Comparison of ENCODE assay signal across 8 cellular contexts in genomic region chr2:20448246-20449046, GRCh38. TPM values are rescaled to one million over a fixed set of nuclear protein-coding genes. Genes with fewer than 3 reads are reported as not detected.
A peak's percentile ranks its signal among the peaks of the same experiment; 100 is the strongest.
DNase-seq lines count a peak whose midpoint lies in the region; ATAC-seq and TF ChIP-seq lines count a peak whose summit lies in the region.

No MANE protein-coding gene starts in this region.

- peak overlapping the region; percentile 96 for H3K4me2 ChIP-seq in MM.1S (ENCODE audit: low read depth, low read length)

- H3K27ac ChIP-seq in MM.1S (ENCODE audit: low read length) = no peak overlapping the region
- H3K27ac ChIP-seq in duodenal mucosa (ENCODE audit: low read depth, low read length) = peak overlapping the region; percentile 97
- H3K27ac ChIP-seq in mucosa of rectum (ENCODE audit: low read depth in 2 of 2, low read length in 2 of 2) = peak overlapping the region; percentile 96 to 98

- TF ChIP-seq CTCF in CD14-positive monocyte (IDR thresholded peaks at IDR 0.05) = no peak
- TF ChIP-seq CTCF in MM.1S (IDR thresholded peaks at IDR 0.05; ENCODE audit: low read length) = no peak

- no peak overlapping the region for H2AFZ ChIP-seq in MM.1S (ENCODE audit: low read length)

- H3K9me2 ChIP-seq in MM.1S (replicated peaks; ENCODE audit: insufficient read depth, low read length) = no peaks in the 10 kb centered on the region

- H3K4me3 ChIP-seq in MM.1S (ENCODE audit: low read length) = peak overlapping the region; percentile 95
- H3K4me3 ChIP-seq in duodenal mucosa (ENCODE audit: low read depth in 1 of 2, low read length in 2 of 2) = peak overlapping the region; percentile 81 to 90
- H3K4me3 ChIP-seq in mucosa of rectum (ENCODE audit: low read length in 2 of 2) = peak overlapping the region; percentile 91 to 98

- H3K9me3 Mint-ChIP-seq in CD14-positive monocyte = peaks cover 0 to 8% (median 3%) of the 10 kb centered on the region in 7 donors

- no peaks in the 10 kb centered on the region for H4K20me1 ChIP-seq in MM.1S (ENCODE audit: insufficient read depth, low read length)

- DNase-seq in CD14-positive monocyte (ENCODE audit: low spot score) (no peak), MM.1S (no peak), NCI-H187 (lab: John Stamatoyannopoulos, UW) (no peak)

- peaks cover 31% of the 10 kb centered on the region for H3K4me1 Mint-ChIP-seq in CD14-positive monocyte

- peaks cover 19 to 42% (median 36%) of the 10 kb centered on the region in 3 donors for H3K27me3 Mint-ChIP-seq in CD14-positive monocyte (ENCODE audit: low read depth in 3 of 3)

- intact Hi-C loops in CD14-positive monocyte (cut with micrococcal nuclease) = loop anchor here (5.0 to 10.0 kb wide), 2 partner anchors 36 to 94 kb away; partner anchors contain the start of gene PUM2 (in 1 of the 2)

- H3K9ac ChIP-seq in MM.1S (ENCODE audit: low read length) = peak overlapping the region; percentile 98; the same call in 1 of the 2 replicates
- H3K9ac ChIP-seq in duodenal mucosa (ENCODE audit: low read depth in 1 of 2, low read length in 2 of 2) = peak overlapping the region; percentile 89 to 93
- peak overlapping the region; percentile 96 to 100 for H3K9ac ChIP-seq in mucosa of rectum (ENCODE audit: low read depth in 1 of 2, low read length in 2 of 2)

- H3K9me3 ChIP-seq in MM.1S (replicated peaks; ENCODE audit: insufficient read depth, low read length) = no peaks in the 10 kb centered on the region
- no peaks in the 10 kb centered on the region for H3K9me3 ChIP-seq in duodenal mucosa (ENCODE audit: control insufficient read depth in 1 of 2, low read length in 2 of 2)
- no peaks in the 10 kb centered on the region for H3K9me3 ChIP-seq in mucosa of rectum (ENCODE audit: control insufficient read depth in 2 of 2, low read length in 2 of 2)

- H3K4me1 ChIP-seq in MM.1S (ENCODE audit: low read length) (peaks cover 25% of the 10 kb centered on the region), duodenal mucosa (ENCODE audit: control insufficient read depth in 1 of 2, insufficient read depth in 2 of 2, low read length in 2 of 2) (peaks cover 22 to 28% of the 10 kb centered on the region in 2 donors), mucosa of rectum (ENCODE audit: control insufficient read depth in 2 of 2, insufficient read depth in 2 of 2, low read length in 2 of 2) (peaks cover 16 to 22% of the 10 kb centered on the region in 2 donors)

- ATAC-seq in GM18520 (IDR thresholded peaks at IDR 0.05; ENCODE audit: unreplicated experiment) (no peak), GM21825 (IDR thresholded peaks at IDR 0.05; ENCODE audit: unreplicated experiment) (no peak), HG03159 (IDR thresholded peaks at IDR 0.05; ENCODE audit: unreplicated experiment) (no peak)

- H3K27me3 ChIP-seq in MM.1S (replicated peaks; ENCODE audit: insufficient read depth, low read length) = no peaks in the 10 kb centered on the region
- H3K27me3 ChIP-seq in duodenal mucosa (ENCODE audit: control insufficient read depth in 1 of 2, insufficient read depth in 2 of 2, low read length in 2 of 2) = peaks cover 0 to 11% of the 10 kb centered on the region in 2 donors
- no peaks in the 10 kb centered on the region for H3K27me3 ChIP-seq in mucosa of rectum (ENCODE audit: control insufficient read depth in 2 of 2, insufficient read depth in 2 of 2, low read length in 2 of 2)

- peaks cover 19% of the 10 kb centered on the region for H3K79me2 ChIP-seq in MM.1S (ENCODE audit: low read length)

- H3K27ac Mint-ChIP-seq in CD14-positive monocyte = peak overlapping the region in 3 of 7 donors; percentile 26 to 96 (median 89)

- peaks cover 16 to 22% of the 10 kb centered on the region in 2 donors for H3K36me3 Mint-ChIP-seq in CD14-positive monocyte

- H3K36me3 ChIP-seq in MM.1S (replicated peaks; ENCODE audit: insufficient read depth, low read length) (no peaks in the 10 kb centered on the region), duodenal mucosa (ENCODE audit: control insufficient read depth in 1 of 2, insufficient read depth in 2 of 2, low read length in 2 of 2) (no peaks in the 10 kb centered on the region), mucosa of rectum (ENCODE audit: control insufficient read depth in 2 of 2, insufficient read depth in 2 of 2, low read length in 2 of 2) (peaks cover 2 to 5% of the 10 kb centered on the region in 2 donors)

- H3F3A ChIP-seq in MM.1S (ENCODE audit: insufficient read depth, low read length) = peaks cover 21% of the 10 kb centered on the region; the same call in 1 of the 2 replicates

- H3K4me3 Mint-ChIP-seq in CD14-positive monocyte = peak overlapping the region; percentile 95 to 96

RNA-seq across cellular contexts. Expression of gene RHOB, which starts 1.6 kb away (rescaled TPM):
- 10 to 100 TPM; 43.3 to 66.3 TPM for polyA plus RNA-seq in CD14-positive monocyte
